In genomic region chr2:196927318-196928225, GRCh38 we compare ENCODE assay signal across 8 cellular contexts. TPM values are rescaled to one million over a fixed set of nuclear protein-coding genes. Genes with fewer than 3 reads are reported as not detected.
DNase-seq lines count a peak whose midpoint lies in the region; ATAC-seq and TF ChIP-seq lines count a peak whose summit lies in the region.

No MANE protein-coding gene starts in this region.

- DNase-seq in Caki2 (ENCODE audit: low read depth) (peak; percentile 51), HCEC 1CT (peak; percentile 68), OCI-M1 (lab: John Stamatoyannopoulos, UW) (peak; percentile 76), glomerular visceral epithelial cell (ENCODE audit: extremely low spot score) (peak; percentile 61), psoas muscle (no peak), mucosa of gallbladder (ENCODE audit: low spot score) (no peak)
- peak; percentile 55 for DNase-seq in activated naive CD4-positive, alpha-beta T cell treated with Interleukin-2 at 50 U/mL for 16 hours

- intact Hi-C loops in psoas muscle (cut with DNase I) = loop anchor here in 1 of 2 donors (2.0 to 5.0 kb wide), 2 partner anchors 60 to 129 kb away; partner anchors contain the start of gene GTF3C3

- H3K36me3 ChIP-seq in psoas muscle (ENCODE audit: insufficient read depth in 1 of 2, low read depth in 1 of 2) = no peaks in the 10 kb centered on the region

- ATAC-seq in psoas muscle = no peak
- no peak for ATAC-seq in GM18873 (IDR thresholded peaks at IDR 0.05; ENCODE audit: low FRiP score, unreplicated experiment)

- peak overlapping the region; percentile 78 for H3K27ac ChIP-seq in psoas muscle

- in situ Hi-C loops in Caki2 (cut with HindIII; ENCODE audit: low pct_unique_long_range_greater_than_20kb, low sequenced_read_pairs) = no loop called here

- peaks cover 9% of the 10 kb centered on the region for H3K4me1 ChIP-seq in psoas muscle

- no peak for TF ChIP-seq CTCF in psoas muscle (IDR thresholded peaks at IDR 0.05)

- no peaks in the 10 kb centered on the region for H3K27me3 ChIP-seq in psoas muscle (ENCODE audit: insufficient read depth in 3 of 3, low read length in 2 of 3)

- 20 to 26% (median 22%) methylated on average over 23 of the region's 23 CpGs for WGBS in psoas muscle, 3 donors

- peak overlapping the region; percentile 90 for H3K4me3 ChIP-seq in psoas muscle

- H3K9me3 ChIP-seq in psoas muscle = no peaks in the 10 kb centered on the region

RNA-seq across cellular contexts. Expression of gene PGAP1, which starts 1.1 kb away (rescaled TPM):
- 1.5 and 1.8 TPM in 2 replicates for total RNA-seq in Caki2 (2014; rRNA removed; shearing (Covaris generic); ENCODE audit: low replicate concordance)
- total RNA-seq in psoas muscle (1 to 10 TPM; 2.2 to 5.2 (median 3.0) TPM), mucosa of gallbladder (6.8 TPM)
- 1 to 10 TPM in 1 of 3 donors, under 1 TPM in 2; 0.57 to 1.6 (median 0.59) TPM for polyA plus RNA-seq in psoas muscle

Comparison
In these comparisons a context has a peak if more than half of its experiments do, and no peak if none do; other contexts are left out.
1. DNase-seq: peak in Caki2 (single experiment), HCEC 1CT (single experiment), OCI-M1 (single experiment), activated naive CD4-positive, alpha-beta T cell treated with Interleukin-2 at 50 U/mL for 16 hours (single experiment) and glomerular visceral epithelial cell (single experiment); none in psoas muscle (0 of 2) and mucosa of gallbladder (single experiment).